Comparison of ENCODE assay signal across 1 cellular context in genomic region chr13:35292329-35292728, GRCh38.
TF ChIP-seq lines count a peak whose summit lies in the region.

No MANE protein-coding gene starts in this region.

TF ChIP-seq in SK-N-SH treated with all-trans-retinoic acid at 6 μM for 48 hours, 23 proteins besides CTCF, POLR2A, EP300 and RAD21 (continued from another document):
- TF ChIP-seq TSHZ2 (CRISPR knock-in tag; IDR thresholded peaks at IDR 0.05) (no peak), ARNTL (CRISPR knock-in tag; IDR thresholded peaks at IDR 0.05; ENCODE audit: borderline replicate concordance, low read depth) (no peak), TCF4 (CRISPR knock-in tag; IDR thresholded peaks at IDR 0.05; ENCODE audit: borderline replicate concordance) (no peak), ZC3H10 (CRISPR knock-in tag; IDR thresholded peaks at IDR 0.05) (no peak), TOX (CRISPR knock-in tag; IDR thresholded peaks at IDR 0.05; ENCODE audit: borderline replicate concordance) (no peak), ZNF70 (CRISPR knock-in tag; IDR thresholded peaks at IDR 0.05) (no peak), ZNF8 (CRISPR knock-in tag; IDR thresholded peaks at IDR 0.05) (no peak)
